In genomic region chr15:85496551-85497545, GRCh38 we compare ENCODE assay signal across 15 cellular contexts.
DNase-seq lines count a peak whose midpoint lies in the region; ATAC-seq and TF ChIP-seq lines count a peak whose summit lies in the region.
"Had no signal": no experiment of that assay in that cellular context is flagged by ENCODE, and none has a peak within 500 bp of the region (broad histone marks: within the 10 kb centered on the region; RNA-seq: fewer than 3 reads in every experiment).

No MANE protein-coding gene starts in this region.

- DNase-seq in Caco-2 (peak; percentile 45 to 56), NCI-H82 (lab: John Stamatoyannopoulos, UW) (peak; percentile 98), immature natural killer cell (no peak), A673 (ENCODE audit: low spot score) (no peak)
- DNase-seq in stimulated activated CD8-positive, alpha-beta memory T cell treated with anti-CD3 and anti-CD28 coated beads, Interleukin-4, amount 100 ng/mL, for 48 hours: no peak
- DNase-seq: activated CD8-positive, alpha-beta memory T cell treated with anti-CD3 and anti-CD28 coated beads, Interleukin-2, amount 50 U/mL, for 48 hours; HCEC 1CT; occipital lobe; spleen had no signal

- no peaks in the 10 kb centered on the region for H3K27me3 ChIP-seq in Caco-2 (replicated peaks; ENCODE audit: control insufficient read depth, insufficient read depth, low read length)
- H3K27me3 ChIP-seq in A673 (replicated peaks; ENCODE audit: insufficient read depth, low read depth, low read length, poor library complexity): no peaks in the 10 kb centered on the region
- H3K27me3 ChIP-seq: SJSA1, spleen, suprapubic skin had no signal

- ATAC-seq in HG02840 (IDR thresholded peaks at IDR 0.05; ENCODE audit: low FRiP score, unreplicated experiment) (no peak), GM19463 (IDR thresholded peaks at IDR 0.05; ENCODE audit: unreplicated experiment) (no peak)
- ATAC-seq: esophagus mucosa had no signal

- H3K4me3 ChIP-seq in Caco-2 (ENCODE audit: low read depth, low read length): no peak overlapping the region
- H3K4me3 ChIP-seq in HEK293 (ENCODE audit: low read depth, low read length): no peak overlapping the region
- H3K4me3 ChIP-seq in A673 (ENCODE audit: low read depth, low read length, poor library complexity, severe bottlenecking): no peak overlapping the region
- H3K4me3 ChIP-seq: SJSA1, spleen, suprapubic skin had no signal

- H3K9me3 ChIP-seq in Caco-2: no peaks in the 10 kb centered on the region
- H3K9me3 ChIP-seq in HEK293 (ENCODE audit: control insufficient read depth, insufficient read depth, low read depth, low read length): no peaks in the 10 kb centered on the region
- H3K9me3 ChIP-seq in A673 (ENCODE audit: low read depth, low read length, poor library complexity, severe bottlenecking): no peaks in the 10 kb centered on the region
- H3K9me3 ChIP-seq: SJSA1, spleen, suprapubic skin had no signal

- H3K4me1 Mint-ChIP-seq in Caco-2 (ENCODE audit: low read depth, unreplicated experiment): peaks cover 37% of the 10 kb centered on the region
- peaks cover 31 to 34% of the 10 kb centered on the region in 2 donors for H3K4me1 Mint-ChIP-seq in immature natural killer cell

- H3K4me1 ChIP-seq in Caco-2 (peaks cover 40% of the 10 kb centered on the region), HEK293 (ENCODE audit: control insufficient read depth, insufficient read depth, low read length) (peaks cover 60% of the 10 kb centered on the region), A673 (ENCODE audit: insufficient read depth, low read length, poor library complexity, severe bottlenecking) (peaks cover 29% of the 10 kb centered on the region)

- H3K27me3 Mint-ChIP-seq in Caco-2 (ENCODE audit: insufficient read depth, unreplicated experiment) (no peaks in the 10 kb centered on the region), immature natural killer cell (ENCODE audit: low read depth in 3 of 3) (peaks cover 0 to 2% (median 0%) of the 10 kb centered on the region in 3 donors)

- peaks cover 9% of the 10 kb centered on the region for H3K36me3 Mint-ChIP-seq in Caco-2 (ENCODE audit: insufficient read depth, unreplicated experiment)
- no peaks in the 10 kb centered on the region for H3K36me3 Mint-ChIP-seq in immature natural killer cell

- BruUV-seq in Caco-2 (replicated peaks; lab: Mats Ljungman, UMichigan) (no TSS peak), A673 (replicated peaks; lab: Mats Ljungman, UMichigan) (no TSS peak)

- H3K4me3 Mint-ChIP-seq in Caco-2 (ENCODE audit: unreplicated experiment) (peak overlapping the region; percentile 11), immature natural killer cell (peak overlapping the region in 4 of 5 donors; percentile 13 to 36 (median 16))

- CTCF ChIA-PET in Caco-2 (lab: Charles Lee): interaction anchor here (0.7 to 1.0 kb wide), 2 partner anchors 10 to 32 kb away, joined by 3 read pairs; no protein-coding TSS in a partner anchor
- CTCF ChIA-PET in HEK293 (lab: Yijun Ruan, JAX): interaction anchor here (0.7 to 3.5 kb wide), 6 partner anchors 8 to 200 kb away, joined by 3 to 19 read pairs (median 6); no protein-coding TSS in a partner anchor
- CTCF ChIA-PET in A673 (lab: Charles Lee): no interaction called here

- H3K9me3 Mint-ChIP-seq in Caco-2 (ENCODE audit: unreplicated experiment) (no peaks in the 10 kb centered on the region), immature natural killer cell (no peaks in the 10 kb centered on the region)

- intact Hi-C loops in Caco-2 (cut with micrococcal nuclease; ENCODE audit: unreplicated experiment): no loop called here
- intact Hi-C loops in A673 (cut with micrococcal nuclease; ENCODE audit: unreplicated experiment): no loop called here

- TF ChIP-seq CTCF in Caco-2 (IDR thresholded peaks at IDR 0.05; ENCODE audit: insufficient read depth in 1 of 2, low read depth in 1 of 2, low read length in 1 of 2, severe bottlenecking in 1 of 2, unreplicated experiment in 1 of 2): no peak
- TF ChIP-seq CTCF in HEK293 (tag by site-specific recombination; IDR thresholded peaks at IDR 0.05): no peak
- no peak for TF ChIP-seq CTCF in A673 (conservative IDR thresholded peaks at IDR 0.05; ENCODE audit: low read depth, low read length)

- H3K27ac ChIP-seq in HEK293 (ENCODE audit: extremely low read depth, low read depth, low read length) (no peak overlapping the region; the same call in 1 of the 2 replicates), A673 (ENCODE audit: low read depth, low read length, poor library complexity, severe bottlenecking) (no peak overlapping the region)
- H3K27ac ChIP-seq: SJSA1, spleen, suprapubic skin had no signal

- no peaks in the 10 kb centered on the region for H3K36me3 ChIP-seq in Caco-2 (ENCODE audit: control insufficient read depth, insufficient read depth, low read length)
- H3K36me3 ChIP-seq in HEK293 (ENCODE audit: control insufficient read depth in 2 of 2, insufficient read depth in 1 of 2, low read length in 2 of 2): no peaks in the 10 kb centered on the region
- H3K36me3 ChIP-seq in A673 (ENCODE audit: insufficient read depth, low read length, poor library complexity, severe bottlenecking): no peaks in the 10 kb centered on the region
- H3K36me3 ChIP-seq: spleen, suprapubic skin had no signal

- POLR2A ChIA-PET in Caco-2 (lab: Charles Lee) (no interaction called here), HEK293 (lab: Yijun Ruan, JAX) (no interaction called here), A673 (lab: Charles Lee; ENCODE audit: low non-redundant PET) (no interaction called here)

- peak overlapping the region; percentile 7 for H3K27ac Mint-ChIP-seq in Caco-2 (ENCODE audit: unreplicated experiment)
- peak overlapping the region in 4 of 6 donors; percentile 13 to 49 (median 30) for H3K27ac Mint-ChIP-seq in immature natural killer cell

TF ChIP-seq in HEK293, 187 proteins besides CTCF, POLR2A, EP300 and RAD21 (continues in another document):
- no peak for TF ChIP-seq ZBTB11 (tag by site-specific recombination; conservative IDR thresholded peaks at IDR 0.05; ENCODE audit: low read depth)
- no peak for TF ChIP-seq KLF7 (tag by site-specific recombination; IDR thresholded peaks at IDR 0.05; ENCODE audit: borderline replicate concordance)
- no peak for TF ChIP-seq WT1 (tag by site-specific recombination; IDR thresholded peaks at IDR 0.05)
- TF ChIP-seq, protein P1, sequence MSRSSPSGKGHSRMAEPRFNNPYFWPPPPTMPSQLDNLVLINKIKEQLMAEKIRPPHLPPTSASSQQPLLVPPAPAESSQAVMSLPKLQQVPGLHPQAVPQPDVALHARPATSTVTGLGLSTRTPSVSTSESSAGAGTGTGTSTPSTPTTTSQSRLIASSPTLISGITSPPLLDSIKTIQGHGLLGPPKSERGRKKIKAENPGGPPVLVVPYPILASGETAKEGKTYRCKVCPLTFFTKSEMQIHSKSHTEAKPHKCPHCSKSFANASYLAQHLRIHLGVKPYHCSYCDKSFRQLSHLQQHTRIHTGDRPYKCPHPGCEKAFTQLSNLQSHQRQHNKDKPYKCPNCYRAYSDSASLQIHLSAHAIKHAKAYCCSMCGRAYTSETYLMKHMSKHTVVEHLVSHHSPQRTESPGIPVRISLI (tag by site-specific recombination; IDR thresholded peaks at IDR 0.05): no peak
- no peak for TF ChIP-seq ZNF140 (tag by site-specific recombination; IDR thresholded peaks at IDR 0.05)
- TF ChIP-seq, protein P2, sequence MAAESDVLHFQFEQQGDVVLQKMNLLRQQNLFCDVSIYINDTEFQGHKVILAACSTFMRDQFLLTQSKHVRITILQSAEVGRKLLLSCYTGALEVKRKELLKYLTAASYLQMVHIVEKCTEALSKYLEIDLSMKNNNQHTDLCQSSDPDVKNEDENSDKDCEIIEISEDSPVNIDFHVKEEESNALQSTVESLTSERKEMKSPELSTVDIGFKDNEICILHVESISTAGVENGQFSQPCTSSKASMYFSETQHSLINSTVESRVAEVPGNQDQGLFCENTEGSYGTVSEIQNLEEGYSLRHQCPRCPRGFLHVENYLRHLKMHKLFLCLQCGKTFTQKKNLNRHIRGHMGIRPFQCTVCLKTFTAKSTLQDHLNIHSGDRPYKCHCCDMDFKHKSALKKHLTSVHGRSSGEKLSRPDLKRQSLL (tag by site-specific recombination; IDR thresholded peaks at IDR 0.05): no peak
- TF ChIP-seq ZNF423 (tag by site-specific recombination; IDR thresholded peaks at IDR 0.05): no peak
- TF ChIP-seq SP2 (tag by site-specific recombination; IDR thresholded peaks at IDR 0.05): no peak
- TF ChIP-seq ZBTB17 (tag by site-specific recombination; IDR thresholded peaks at IDR 0.05): 0 out of 2 replicates have a peak, but pooled peaks have one; percentile 11
- TF ChIP-seq ZNF701 (tag by site-specific recombination; IDR thresholded peaks at IDR 0.05): no peak
- no peak for TF ChIP-seq MEIS1 (CRISPR knock-in tag; IDR thresholded peaks at IDR 0.05; ENCODE audit: borderline replicate concordance)
- TF ChIP-seq ZEB2 (tag by site-specific recombination; IDR thresholded peaks at IDR 0.05): no peak

Comparison
In these comparisons a context has a peak if more than half of its experiments do, and no peak if none do; other contexts are left out.
1. DNase-seq: peak in Caco-2 (2 of 2) and NCI-H82 (single experiment); none in immature natural killer cell (0 of 3), stimulated activated CD8-positive, alpha-beta memory T cell treated with anti-CD3 and anti-CD28 coated beads, Interleukin-4, amount 100 ng/mL, for 48 hours (single experiment) and A673 (single experiment).